8 cellular contexts compared by ENCODE assay signal in the genomic region with DNA sequence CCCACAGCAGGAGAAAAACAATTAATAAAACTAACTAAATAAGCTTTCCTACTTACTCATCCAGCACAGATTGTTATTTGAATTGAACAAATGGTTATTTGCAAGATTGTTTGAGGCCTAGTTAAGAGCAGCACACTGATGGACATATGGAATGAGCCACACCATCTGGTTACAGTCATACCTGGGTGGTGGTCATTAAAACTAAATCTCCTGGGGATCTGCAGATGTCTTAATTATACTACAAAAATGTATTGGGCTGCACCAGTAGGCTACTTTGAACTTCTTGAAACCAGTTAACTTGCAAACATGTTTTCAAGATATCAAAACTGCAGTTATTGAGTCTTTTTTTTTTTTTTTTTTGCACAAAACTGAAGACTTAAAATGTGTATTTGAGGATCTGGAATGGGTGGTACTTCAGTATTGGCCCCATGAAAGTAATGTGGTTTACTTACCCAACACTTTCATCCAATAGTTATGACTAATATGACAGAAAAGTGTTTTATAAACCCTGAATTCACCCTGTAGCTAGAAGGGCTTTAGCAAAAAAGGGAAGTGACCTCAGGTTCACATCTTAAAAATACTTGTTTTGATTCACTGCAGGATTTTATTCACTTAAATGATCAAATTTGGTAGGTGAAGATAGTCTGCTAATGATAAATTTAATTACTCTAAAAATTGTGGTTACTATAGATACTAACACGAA. TPM values are rescaled to one million over a fixed set of nuclear protein-coding genes. Genes with fewer than 3 reads are reported as not detected.
DNase-seq lines count a peak whose midpoint lies in the region; ATAC-seq lines count a peak whose summit lies in the region.

No MANE protein-coding gene starts in this region.

- peak overlapping the region; percentile 40 for H3K4me3 Mint-ChIP-seq in activated naive CD8-positive, alpha-beta T cell treated with anti-CD3 and anti-CD28 coated beads for 36 hours

- H3K27ac Mint-ChIP-seq in activated naive CD8-positive, alpha-beta T cell treated with anti-CD3 and anti-CD28 coated beads for 36 hours: peak overlapping the region; percentile 87

- H3K36me3 Mint-ChIP-seq in activated naive CD8-positive, alpha-beta T cell treated with anti-CD3 and anti-CD28 coated beads for 36 hours: peaks cover 40% of the 10 kb centered on the region

- peak; percentile 77 for ATAC-seq in GM19467 (IDR thresholded peaks at IDR 0.05; ENCODE audit: unreplicated experiment)
- ATAC-seq in HG03457 (IDR thresholded peaks at IDR 0.05; ENCODE audit: unreplicated experiment): peak; percentile 76

- H3K27ac ChIP-seq in caudate nucleus (ENCODE audit: low read depth, low read length): no peak overlapping the region

- peaks cover 7% of the 10 kb centered on the region for H3K9me3 Mint-ChIP-seq in activated naive CD8-positive, alpha-beta T cell treated with anti-CD3 and anti-CD28 coated beads for 36 hours

- no peaks in the 10 kb centered on the region for H3K27me3 Mint-ChIP-seq in activated naive CD8-positive, alpha-beta T cell treated with anti-CD3 and anti-CD28 coated beads for 36 hours

- DNase-seq in EH (ENCODE audit: low read depth) (peak; percentile 29), epidermal melanocyte (ENCODE audit: insufficient read length, low spot score) (no peak), NK-92 (lab: John Stamatoyannopoulos, UW; ENCODE audit: unreplicated experiment) (no peak), caudate nucleus (lab: John Stamatoyannopoulos, UW) (no peak), cortex of kidney (lab: John Stamatoyannopoulos, UW) (no peak)
- no peak for DNase-seq in activated naive CD8-positive, alpha-beta T cell treated with anti-CD3 and anti-CD28 coated beads for 36 hours

- peaks cover 71% of the 10 kb centered on the region for H3K4me1 Mint-ChIP-seq in activated naive CD8-positive, alpha-beta T cell treated with anti-CD3 and anti-CD28 coated beads for 36 hours

RNA-seq across cellular contexts. Expression of a gene that starts 10.8 kb away (rescaled TPM):
- 100 to 1,000 TPM; 151 to 162 TPM for total RNA-seq in activated naive CD8-positive, alpha-beta T cell treated with anti-CD3 and anti-CD28 coated beads for 36 hours
